In genomic region chr12:11609045-11609444, GRCh38 we compare ENCODE assay signal across 18 cellular contexts. TPM values are rescaled to one million over a fixed set of nuclear protein-coding genes. Genes with fewer than 3 reads are reported as not detected.
DNase-seq lines count a peak whose midpoint lies in the region; ATAC-seq, FAIRE-seq and TF ChIP-seq lines count a peak whose summit lies in the region.
"Had no signal": no experiment of that assay in that cellular context is flagged by ENCODE, and none has a peak within 500 bp of the region (broad histone marks: within the 10 kb centered on the region; RNA-seq: fewer than 3 reads in every experiment).

No MANE protein-coding gene starts in this region.

- H3K4me1 ChIP-seq in NT2/D1 (ENCODE audit: insufficient read depth, insufficient read length) (peaks cover 8% of the 10 kb centered on the region), K562 (replicated peaks in 1 of 2; ENCODE audit: control insufficient read depth in 2 of 2, insufficient read depth in 2 of 2, low read length in 2 of 2) (peaks cover 0 to 8% of the 10 kb centered on the region in 2 experiments; a peak in 2 of 5 replicates), iPS-15b (ENCODE audit: control insufficient read depth, insufficient read depth, low read length) (peaks cover 13% of the 10 kb centered on the region)
- H3K4me1 ChIP-seq: BLaER1 had no signal

- H3K27ac ChIP-seq in K562 (ENCODE audit: extremely low read depth, low read depth, low read length) = peak overlapping the region; percentile 22; the same call in 1 of the 3 replicates
- H3K27ac ChIP-seq: BLaER1 had no signal

- POLR2A ChIA-PET in K562 (lab: Yijun Ruan, JAX) = interaction anchor here (1.1 kb wide), 1 partner anchor 22 kb away, joined by 4 read pairs; no protein-coding TSS in a partner anchor

- intact Hi-C loops in K562 (cut with micrococcal nuclease) = no loop called here

- TF ChIP-seq EP300 in K562 (IDR thresholded peaks at IDR 0.05; ENCODE audit: low read length) = no peak

- no peak overlapping the region for H3K4me2 ChIP-seq in K562 (ENCODE audit: insufficient read depth, low read length)
- H3K4me2 ChIP-seq: BLaER1 had no signal

- DNase-seq in NT2/D1 (ENCODE audit: low read depth, low spot score) (peak; percentile 98), K562 (ENCODE audit: extremely low read depth in 1 of 4, low spot score in 3 of 4) (no peak), germinal center (ENCODE audit: low spot score) (no peak), NCI-H2029 (lab: John Stamatoyannopoulos, UW) (no peak)
- no peak for DNase-seq in activated T-cell treated with anti-CD3 and anti-CD28 coated beads, Interleukin-2, amount 50 U/mL, for 48 hours
- DNase-seq: DMS 273 treated with DMSO at 0.1 percent for 48 hours; GOT3; MV-4-11; NCI-H1436; NCI-H2081; NCI-H526; NK-92 treated with Interleukin-12 subunit alpha and Interleukin-12 subunit beta, amount 100 ng/mL, for 24 hours had no signal

- TF ChIP-seq POLR2A in K562 (conservative IDR thresholded peaks at IDR 0.05) = no peak

- H3K27me3 ChIP-seq in NT2/D1 (ENCODE audit: insufficient read depth, insufficient read length) (no peaks in the 10 kb centered on the region), K562 (ENCODE audit: control insufficient read depth in 2 of 2, insufficient read depth in 2 of 2, low read length in 2 of 2) (no peaks in the 10 kb centered on the region), iPS-15b (ENCODE audit: control insufficient read depth, insufficient read depth, low read length) (no peaks in the 10 kb centered on the region)
- H3K27me3 ChIP-seq: BLaER1 had no signal

- no TSS peak for BruUV-seq in K562 (replicated peaks; lab: Mats Ljungman, UMichigan)

- H3K4me3 ChIP-seq in NT2/D1 (ENCODE audit: insufficient read length, low read depth) (peak overlapping the region; percentile 51), K562 (no peak overlapping the region), iPS-15b (ENCODE audit: low read depth, low read length) (peak overlapping the region; percentile 45)
- H3K4me3 ChIP-seq: BLaER1 had no signal

- in situ Hi-C loops in K562 (cut with MboI) = no loop called here

- H3K79me2 ChIP-seq in K562 (ENCODE audit: control insufficient read depth, insufficient read depth, low read length) = no peaks in the 10 kb centered on the region

- H4K20me1 ChIP-seq in K562 (replicated peaks; ENCODE audit: control insufficient read depth, insufficient read depth, low read length) = no peaks in the 10 kb centered on the region
- H4K20me1 ChIP-seq: BLaER1 had no signal

- FAIRE-seq in K562 (lab: Jason Lieb, UNC) = no peak

- no peaks in the 10 kb centered on the region for H3K9me3 ChIP-seq in NT2/D1 (ENCODE audit: insufficient read depth, low read length)
- no peaks in the 10 kb centered on the region for H3K9me3 ChIP-seq in K562 (replicated peaks; ENCODE audit: control insufficient read depth, insufficient read depth, low read depth, low read length)
- no peaks in the 10 kb centered on the region for H3K9me3 ChIP-seq in iPS-15b (ENCODE audit: control insufficient read depth, insufficient read depth, low read length)
- H3K9me3 ChIP-seq: BLaER1 had no signal

- 3% methylated on average over 4 of the region's 4 CpGs for WGBS in K562 (ENCODE audit: insufficient coverage, low coverage, missing lambda C conversion rate)

- peak overlapping the region; percentile 86 for H2AFZ ChIP-seq in K562 (ENCODE audit: low read depth, low read length)

- H3K9ac ChIP-seq in NT2/D1 (ENCODE audit: insufficient read length, low read depth) (peak overlapping the region; percentile 76), K562 (ENCODE audit: insufficient read depth in 1 of 2, low read depth in 2 of 2, low read length in 2 of 2) (no peak overlapping the region; a peak in 1 of 4 replicates), iPS-15b (ENCODE audit: low read depth, low read length) (peak overlapping the region; percentile 62)
- H3K9ac ChIP-seq: BLaER1 had no signal

- CTCF ChIA-PET in K562 (lab: Yijun Ruan, JAX; ENCODE audit: low intra/inter-chr PET ratio) = no interaction called here

- ATAC-seq in K562 = no peak
- no peak for ATAC-seq in HG03469 (IDR thresholded peaks at IDR 0.05; ENCODE audit: unreplicated experiment)
- ATAC-seq: Panc1, Right ventricle myocardium inferior, SK-N-SH treated with all-trans-retinoic acid at 6 μM for 48 hours had no signal

- no peak for TF ChIP-seq CTCF in K562 (IDR thresholded peaks at IDR 0.05 in 2 of 3, conservative IDR thresholded peaks at IDR 0.05 in 1 of 3; ENCODE audit: insufficient read depth in 2 of 3, low read depth in 1 of 3, low read length in 3 of 3)

- no peak for TF ChIP-seq RAD21 in K562 (CRISPR knock-in tag; conservative IDR thresholded peaks at IDR 0.05 in 1 of 2, IDR thresholded peaks at IDR 0.05 in 1 of 2)

- no peaks in the 10 kb centered on the region for H3K36me3 ChIP-seq in NT2/D1 (ENCODE audit: insufficient read depth, insufficient read length, low read length)
- no peaks in the 10 kb centered on the region for H3K36me3 ChIP-seq in K562 (ENCODE audit: control insufficient read depth, insufficient read depth, low read length)
- no peaks in the 10 kb centered on the region for H3K36me3 ChIP-seq in iPS-15b (ENCODE audit: control insufficient read depth, insufficient read depth, low read length)
- H3K36me3 ChIP-seq: BLaER1 had no signal

- no peaks in the 10 kb centered on the region for H3K9me1 ChIP-seq in K562 (ENCODE audit: control insufficient read depth, insufficient read depth, low read length)

TF ChIP-seq in K562, 482 proteins besides CTCF, POLR2A, EP300 and RAD21:
- no peak for TF ChIP-seq TRIM28 (IDR thresholded peaks at IDR 0.05)
- TF ChIP-seq SOX6 (IDR thresholded peaks at IDR 0.05) = peak; percentile 14; the same call in 1 of the 2 replicates
- TF ChIP-seq MCM5 (IDR thresholded peaks at IDR 0.05; ENCODE audit: low read depth) = no peak
- TF ChIP-seq GABPB2 (CRISPR knock-in tag; conservative IDR thresholded peaks at IDR 0.05) = no peak
- TF ChIP-seq TCFL5 (CRISPR knock-in tag; conservative IDR thresholded peaks at IDR 0.05) = no peak

RNA-seq across cellular contexts. Expression of gene ETV6, which starts 40.4 kb away (rescaled TPM):
- 9.4 and 9.8 TPM in 2 replicates for total RNA-seq in K562 (2011; cell fraction: chromatin; rRNA removed; ENCODE audit: low replicate concordance)
- 5.7 and 6.3 TPM in 2 replicates for total RNA-seq in K562 (2011; cell fraction: nucleolus; rRNA removed)
- 4.8 and 14.7 TPM in 2 replicates for total RNA-seq in K562 (2011; cell fraction: nucleoplasm; rRNA removed)
- total RNA-seq in K562 (2014; rRNA removed) (3.4 and 4.6 TPM in 2 replicates), K562 (2014; rRNA removed; fragmentation: Illumina TruSeq; extraction: Trizol) (4.1 and 5.1 TPM in 2 replicates), K562 (2015; rRNA removed; fragmentation: Illumina TruSeq; extraction: Trizol) (6.4 and 6.6 TPM in 2 replicates), K562 (2021) (10.6 and 12.7 TPM in 2 replicates)
- polyA plus RNA-seq in K562 (2011; rRNA removed) (3.1 and 3.9 TPM in 2 replicates), K562 (2014; fragmentation: Illumina TruSeq; extraction: Trizol) (5.6 and 5.8 TPM in 2 replicates), K562 (2014; fragmentation: Nextera tagmentation; extraction: Ambion mirVana) (1 to 10 TPM in 1 of 2 experiments, under 1 TPM in 1; 0.81 to 1.8 TPM), K562 (2014; rRNA removed) (3.9 and 4.1 TPM in 2 replicates)
- polyA plus RNA-seq in K562 (2011; cell fraction: cytosol; rRNA removed) = 2.1 and 2.9 TPM in 2 replicates
- 5.8 and 8.2 TPM in 2 replicates for polyA plus RNA-seq in K562 (2011; cell fraction: nucleus; rRNA removed)
- polyA plus RNA-seq in K562 (2012) = 4.0 and 5.5 TPM in 2 replicates
- polyA minus RNA-seq in K562 (2011; rRNA and poly(A)+ RNA removed) = 7.4 and 7.5 TPM in 2 replicates
- 4.9 and 5.4 TPM in 2 replicates for polyA minus RNA-seq in K562 (2011; cell fraction: cytosol; rRNA and poly(A)+ RNA removed)
- 9.3 and 15.8 TPM in 2 replicates for polyA minus RNA-seq in K562 (2011; cell fraction: nucleus; rRNA and poly(A)+ RNA removed)

Comparison
In these comparisons a context has a peak if more than half of its experiments do, and no peak if none do; other contexts are left out.
1. H3K9ac ChIP-seq: peak in NT2/D1 (single experiment) and iPS-15b (single experiment); none in K562 (0 of 2).